ENCODE assay signal across 1 cellular context in genomic region chr1:40709100-40709801, GRCh38.
TF ChIP-seq lines count a peak whose summit lies in the region.

No MANE protein-coding gene starts in this region.

TF ChIP-seq in SK-N-SH, 30 proteins besides CTCF, POLR2A, EP300 and RAD21 (continued from another document):
- TF ChIP-seq, protein P1, sequence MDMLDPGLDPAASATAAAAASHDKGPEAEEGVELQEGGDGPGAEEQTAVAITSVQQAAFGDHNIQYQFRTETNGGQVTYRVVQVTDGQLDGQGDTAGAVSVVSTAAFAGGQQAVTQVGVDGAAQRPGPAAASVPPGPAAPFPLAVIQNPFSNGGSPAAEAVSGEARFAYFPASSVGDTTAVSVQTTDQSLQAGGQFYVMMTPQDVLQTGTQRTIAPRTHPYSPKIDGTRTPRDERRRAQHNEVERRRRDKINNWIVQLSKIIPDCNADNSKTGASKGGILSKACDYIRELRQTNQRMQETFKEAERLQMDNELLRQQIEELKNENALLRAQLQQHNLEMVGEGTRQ (IDR thresholded peaks at IDR 0.05; ENCODE audit: borderline replicate concordance, low read depth, low read length), result no peak
- no peak for TF ChIP-seq EZH2phosphoT487 (IDR thresholded peaks at IDR 0.05; ENCODE audit: borderline replicate concordance, low read depth)
- peak; percentile 74 for TF ChIP-seq POLR2AphosphoS5 (IDR thresholded peaks at IDR 0.05; ENCODE audit: low read depth, low read length)
- no peak for TF ChIP-seq FOSL2 (IDR thresholded peaks at IDR 0.05; ENCODE audit: borderline replicate concordance, low read depth)
- TF ChIP-seq CHD2 (IDR thresholded peaks at IDR 0.05; ENCODE audit: low read length, partially characterized antibody), result peak; percentile 93
- TF ChIP-seq NFIC (IDR thresholded peaks at IDR 0.05; ENCODE audit: borderline replicate concordance), result no peak
- TF ChIP-seq MAX (IDR thresholded peaks at IDR 0.05; ENCODE audit: low read depth), result peak; percentile 54; the same call in 1 of the 2 replicates
- TF ChIP-seq MEF2A (IDR thresholded peaks at IDR 0.05; ENCODE audit: borderline replicate concordance, low read depth), result no peak
- peak; percentile 56; the same call in 1 of the 2 replicates for TF ChIP-seq YY1 (IDR thresholded peaks at IDR 0.05; ENCODE audit: low read depth)
- no peak for TF ChIP-seq GATA2 (CRISPR knock-in tag; IDR thresholded peaks at IDR 0.05)
- peak; percentile 69 for TF ChIP-seq GABPA (IDR thresholded peaks at IDR 0.05; ENCODE audit: low read depth)
- peak; percentile 20; the same call in 1 of the 2 replicates for TF ChIP-seq TCF12 (IDR thresholded peaks at IDR 0.05)
- TF ChIP-seq NRF1 (IDR thresholded peaks at IDR 0.05; ENCODE audit: low read depth, low read length), result no peak
- peak; percentile 82 for TF ChIP-seq IRF3 (IDR thresholded peaks at IDR 0.05; ENCODE audit: low read depth, low read length)
- no peak for TF ChIP-seq SMC3 (IDR thresholded peaks at IDR 0.05; ENCODE audit: low read depth, low read length)
- peak; percentile 81; the same call in 1 of the 2 replicates for TF ChIP-seq TAF1 (IDR thresholded peaks at IDR 0.05; ENCODE audit: borderline replicate concordance, low read depth, low read length)
- peak; percentile 55; the same call in 1 of the 2 replicates for TF ChIP-seq SIN3A (IDR thresholded peaks at IDR 0.05; ENCODE audit: borderline replicate concordance, low read depth, low read length)
- TF ChIP-seq RFX5 (IDR thresholded peaks at IDR 0.05; ENCODE audit: low read length), result peak; percentile 69; the same call in 1 of the 2 replicates
- 0 out of 2 replicates have a peak, but pooled peaks have one; percentile 18 for TF ChIP-seq RCOR1 (IDR thresholded peaks at IDR 0.05; ENCODE audit: low read length)
- peak; percentile 89 for TF ChIP-seq ELF1 (IDR thresholded peaks at IDR 0.05)
